In genomic region chr19:991174-991931, GRCh38 we compare ENCODE assay signal across 8 cellular contexts. TPM values are rescaled to one million over a fixed set of nuclear protein-coding genes. Genes with fewer than 3 reads are reported as not detected.
A peak's percentile ranks its signal among the peaks of the same experiment; 100 is the strongest.
DNase-seq lines count a peak whose midpoint lies in the region; ATAC-seq, FAIRE-seq and TF ChIP-seq lines count a peak whose summit lies in the region.

No MANE protein-coding gene starts in this region.

- peaks cover 5% of the 10 kb centered on the region for H3K27me3 ChIP-seq in brain microvascular endothelial cell (replicated peaks)
- peaks cover 28% of the 10 kb centered on the region for H3K27me3 ChIP-seq in gastroesophageal sphincter

- H3K36me3 ChIP-seq in brain microvascular endothelial cell (replicated peaks) = peaks cover 31% of the 10 kb centered on the region
- H3K36me3 ChIP-seq in gastroesophageal sphincter = peaks cover 0 to 85% of the 10 kb centered on the region in 2 donors

- H3K9me3 ChIP-seq in gastroesophageal sphincter = no peaks in the 10 kb centered on the region

- ATAC-seq in gastroesophageal sphincter = no peak
- no peak for ATAC-seq in HG03520 (IDR thresholded peaks at IDR 0.05; ENCODE audit: unreplicated experiment)

- TF ChIP-seq EP300 in gastroesophageal sphincter (IDR thresholded peaks at IDR 0.05) = no peak

- no peak overlapping the region for H3K27ac ChIP-seq in brain microvascular endothelial cell
- peak overlapping the region in 1 of 4 donors; percentile 7 for H3K27ac ChIP-seq in gastroesophageal sphincter

- H3K4me3 ChIP-seq in brain microvascular endothelial cell (ENCODE audit: low read depth, low read length) = no peak overlapping the region
- H3K4me3 ChIP-seq in gastroesophageal sphincter = no peak overlapping the region

- no peak for DNase-seq in GM12892 (ENCODE audit: insufficient read length)
- peak; percentile 55 for DNase-seq in UCSD-AML1 (lab: John Stamatoyannopoulos, UW; ENCODE audit: unreplicated experiment)
- peak; percentile 22 for DNase-seq in brain microvascular endothelial cell
- peak; percentile 73 for DNase-seq in stimulated activated CD4-positive, alpha-beta T cell treated with anti-CD3 and anti-CD28 coated beads, Interleukin-15, amount 100 ng/mL, for 24 hours
- no peak for DNase-seq in NCI-H1436 (lab: John Stamatoyannopoulos, UW)
- no peak for DNase-seq in foreskin melanocyte

- no peak for TF ChIP-seq CTCF in brain microvascular endothelial cell (IDR thresholded peaks at IDR 0.05; ENCODE audit: low read depth, low read length, missing control alignments)
- TF ChIP-seq CTCF in gastroesophageal sphincter (IDR thresholded peaks at IDR 0.05) = no peak

- no CpG with 5 or more reads among the region's 47 CpGs for WGBS in gastroesophageal sphincter (ENCODE audit: low coverage in 1 of 2), 2 donors

- peak; percentile 51 for FAIRE-seq in GM12892 (lab: Jason Lieb, UNC)

- peaks cover 0 to 22% (median 6%) of the 10 kb centered on the region in 3 donors for H3K4me1 ChIP-seq in gastroesophageal sphincter

- in situ Hi-C loops in brain microvascular endothelial cell (cut with HindIII; ENCODE audit: low pct_ligation_motif_present, low sequenced_read_pairs) = no loop called here

- TF ChIP-seq POLR2A in GM12892 (IDR thresholded peaks at IDR 0.05; ENCODE audit: low read depth, low read length) (no peak), gastroesophageal sphincter (IDR thresholded peaks at IDR 0.05) (no peak)

RNA-seq across cellular contexts. Expression of gene WDR18, which starts 7.2 kb away (rescaled TPM):
- 14.6 TPM for polyA plus RNA-seq in GM12892 (2012; ENCODE audit: missing spikeins)
- total RNA-seq in gastroesophageal sphincter = 10 to 100 TPM in 3 of 4 donors, 1 to 10 TPM in 1; 7.2 to 43.9 (median 20.1) TPM

RNA-seq across cellular contexts. Expression of gene GRIN3B, which starts 8.9 kb away (rescaled TPM):
- not detected for polyA plus RNA-seq in GM12892 (2012; ENCODE audit: missing spikeins)
- not detected for total RNA-seq in gastroesophageal sphincter

RNA-seq across cellular contexts. Expression of gene TMEM259, which starts 29.6 kb away (rescaled TPM):
- 31.4 TPM for polyA plus RNA-seq in GM12892 (2012; ENCODE audit: missing spikeins)
- 100 to 1,000 TPM; 146 to 179 (median 154) TPM for total RNA-seq in gastroesophageal sphincter

RNA-seq across cellular contexts. Expression of gene RNU6-2, which starts 30.0 kb away (rescaled TPM):
- not detected for polyA plus RNA-seq in GM12892 (2012; ENCODE audit: missing spikeins)
- total RNA-seq in gastroesophageal sphincter = not detected

RNA-seq across cellular contexts. Expression of gene CNN2, which starts 35.1 kb away (rescaled TPM):
- 68.4 TPM for polyA plus RNA-seq in GM12892 (2012; ENCODE audit: missing spikeins)
- total RNA-seq in gastroesophageal sphincter = 100 to 1,000 TPM in 1 of 4 donors, 10 to 100 TPM in 3; 52.9 to 103 (median 75.2) TPM

Comparison
In these comparisons a context has a peak if more than half of its experiments do, and no peak if none do; other contexts are left out.
1. DNase-seq: peak in UCSD-AML1 (single experiment), brain microvascular endothelial cell (single experiment) and stimulated activated CD4-positive, alpha-beta T cell treated with anti-CD3 and anti-CD28 coated beads, Interleukin-15, amount 100 ng/mL, for 24 hours (single experiment); none in GM12892 (single experiment), NCI-H1436 (single experiment) and foreskin melanocyte (single experiment).